ENCODE assay signal across 8 cellular contexts in genomic region chr17:48577946-48578615, GRCh38. TPM values are rescaled to one million over a fixed set of nuclear protein-coding genes. Genes with fewer than 3 reads are reported as not detected.
A peak's percentile ranks its signal among the peaks of the same experiment; 100 is the strongest.
DNase-seq lines count a peak whose midpoint lies in the region; ATAC-seq, FAIRE-seq and TF ChIP-seq lines count a peak whose summit lies in the region.

Gene HOXB4, minus strand, starts transcription at chr17:48578350. Its CDS starts 31 bp downstream, at chr17:48578319.

- intact Hi-C loops in HCT116 (cut with micrococcal nuclease), result no loop called here
- intact Hi-C loops in ovary (cut with DNase I), result no loop called here

- no peaks in the 10 kb centered on the region for H3K36me3 Mint-ChIP-seq in activated T-cell treated with anti-CD3 and anti-CD28 coated beads, Interleukin-2, amount 50 U/mL, for 4 hours (ENCODE audit: insufficient read depth)

- H3K27me3 ChIP-seq in HCT116 (ENCODE audit: insufficient read depth, low read length) (no peaks in the 10 kb centered on the region), ovary (peaks cover 8% of the 10 kb centered on the region)

- no peak for TF ChIP-seq POLR2A in HCT116 (IDR thresholded peaks at IDR 0.05; ENCODE audit: borderline replicate concordance, extremely low read depth, insufficient read depth, insufficient read length)
- TF ChIP-seq POLR2A in ovary (IDR thresholded peaks at IDR 0.05), result no peak

- DNase-seq in Caki2 (ENCODE audit: low read depth), result peak; percentile 61
- DNase-seq in HCT116 (ENCODE audit: low read depth, low spot score), result no peak
- peak; percentile 33 to 48 for DNase-seq in NOMO-1 (lab: John Stamatoyannopoulos, UW; ENCODE audit: unreplicated experiment in 2 of 2)
- peak; percentile 49 for DNase-seq in activated T-cell treated with anti-CD3 and anti-CD28 coated beads, Interleukin-2, amount 50 U/mL, for 4 hours
- peak; percentile 64 for DNase-seq in fibroblast of villous mesenchyme (ENCODE audit: low read depth)
- DNase-seq in ovary, result peak in 1 of 5 donors; percentile 32
- DNase-seq in frontal cortex (ENCODE audit: low spot score in 2 of 2), result no peak

- POLR2A ChIA-PET in HCT116 (lab: Charles Lee), result interaction anchor here (1.1 kb wide), 1 partner anchor 106 kb away, joined by 3 read pairs; no protein-coding TSS in a partner anchor

- no peaks in the 10 kb centered on the region for H3K9me3 Mint-ChIP-seq in activated T-cell treated with anti-CD3 and anti-CD28 coated beads, Interleukin-2, amount 50 U/mL, for 4 hours

- H3K36me3 ChIP-seq in HCT116 (ENCODE audit: control insufficient read depth in 1 of 2, insufficient read depth in 2 of 2, low read length in 2 of 2) (no peaks in the 10 kb centered on the region), ovary (no peaks in the 10 kb centered on the region)

- TF ChIP-seq CTCF in HCT116 (IDR thresholded peaks at IDR 0.05 in 2 of 3, conservative IDR thresholded peaks at IDR 0.05 in 1 of 3; ENCODE audit: borderline replicate concordance in 1 of 3, insufficient read depth in 1 of 3, low read depth in 2 of 3, low read length in 2 of 3) (no peak), fibroblast of villous mesenchyme (IDR thresholded peaks at IDR 0.05; ENCODE audit: insufficient read depth, low read depth, low read length) (no peak), ovary (IDR thresholded peaks at IDR 0.05) (no peak)

- peaks cover 49% of the 10 kb centered on the region for H3K27me3 Mint-ChIP-seq in activated T-cell treated with anti-CD3 and anti-CD28 coated beads, Interleukin-2, amount 50 U/mL, for 4 hours (ENCODE audit: low read depth)

- TF ChIP-seq RAD21 in HCT116 (IDR thresholded peaks at IDR 0.05; ENCODE audit: low read depth), result no peak

- H3K9me3 ChIP-seq in HCT116 (ENCODE audit: control insufficient read depth in 1 of 2, insufficient read depth in 1 of 2, low read depth in 1 of 2, low read length in 2 of 2) (no peaks in the 10 kb centered on the region), ovary (no peaks in the 10 kb centered on the region)

- H3K27ac ChIP-seq in HCT116 (ENCODE audit: low read depth, low read length), result peak within 1 kb of the TSS; percentile 91
- H3K27ac ChIP-seq in ovary, result no peak within 1 kb of the TSS

- CTCF ChIA-PET in HCT116 (lab: Charles Lee), result no interaction called here

- in situ Hi-C loops in Caki2 (cut with HindIII; ENCODE audit: low pct_unique_long_range_greater_than_20kb, low sequenced_read_pairs), result no loop called here

- peak within 1 kb of the TSS; percentile 70 for H3K9ac ChIP-seq in HCT116 (ENCODE audit: low read length)

- H2AFZ ChIP-seq in HCT116 (ENCODE audit: low read depth, low read length, poor library complexity, severe bottlenecking), result no peak within 1 kb of the TSS

- peak within 1 kb of the TSS; percentile 57 to 58 for H3K4me3 ChIP-seq in HCT116 (replicated peaks in 1 of 2; ENCODE audit: low read depth in 1 of 2, low read length in 2 of 2)
- H3K4me3 ChIP-seq in fibroblast of villous mesenchyme (ENCODE audit: low read depth, low read length), result peak within 1 kb of the TSS; percentile 51
- peak within 1 kb of the TSS; percentile 35 for H3K4me3 ChIP-seq in ovary

- RAD21 ChIA-PET in HCT116 (lab: Charles Lee; ENCODE audit: low non-redundant PET in 1 of 2, low total read pairs in 2 of 2, uncharacterized antibody in 2 of 2, unreplicated experiment in 2 of 2), result no interaction called here

- H3K4me2 ChIP-seq in HCT116 (ENCODE audit: low read length), result peak within 1 kb of the TSS; percentile 98

- H3K9me2 ChIP-seq in HCT116 (ENCODE audit: insufficient read depth), result no peaks in the 10 kb centered on the region

- H3K4me1 Mint-ChIP-seq in activated T-cell treated with anti-CD3 and anti-CD28 coated beads, Interleukin-2, amount 50 U/mL, for 4 hours (ENCODE audit: low read depth), result peaks cover 52% of the 10 kb centered on the region

- ATAC-seq in HCT116, result peak; percentile 60
- peak; percentile 70 to 74 for ATAC-seq in activated T-cell treated with anti-CD3 and anti-CD28 coated beads, Interleukin-2, amount 50 U/mL, for 4 hours
- no peak for ATAC-seq in GM18519 (IDR thresholded peaks at IDR 0.05; ENCODE audit: low FRiP score, unreplicated experiment)

- BruUV-seq in HCT116 (replicated peaks; lab: Mats Ljungman, UMichigan), result no TSS peak

- peak within 1 kb of the TSS; percentile 86 for H3K4me3 Mint-ChIP-seq in activated T-cell treated with anti-CD3 and anti-CD28 coated beads, Interleukin-2, amount 50 U/mL, for 4 hours

- H4K20me1 ChIP-seq in HCT116 (ENCODE audit: insufficient read depth), result no peaks in the 10 kb centered on the region

- no peak for FAIRE-seq in frontal cortex (lab: Jason Lieb, UNC)

- H3K4me1 ChIP-seq in HCT116 (ENCODE audit: control insufficient read depth in 1 of 2, insufficient read depth in 2 of 2, low read length in 2 of 2) (peaks cover 9 to 28% of the 10 kb centered on the region in 2 experiments), ovary (ENCODE audit: insufficient read depth) (no peaks in the 10 kb centered on the region)

- no peak for TF ChIP-seq EP300 in ovary (IDR thresholded peaks at IDR 0.05)

- WGBS in ovary, 3 donors, result 2 to 3% (median 2%) methylated on average over 26 to 58 of the region's 58 CpGs

- H3K79me2 ChIP-seq in HCT116 (ENCODE audit: insufficient read depth, low read length), result peaks cover 92% of the 10 kb centered on the region

TF ChIP-seq in HCT116, 20 proteins besides CTCF, POLR2A, EP300 and RAD21:
- TF ChIP-seq ZFX (IDR thresholded peaks at IDR 0.05) (peak; percentile 15; the same call in 1 of the 2 replicates), SIN3A (IDR thresholded peaks at IDR 0.05; ENCODE audit: low read depth) (no peak), EZH2phosphoT487 (IDR thresholded peaks at IDR 0.05; ENCODE audit: borderline replicate concordance) (no peak)
TF ChIP-seq in HCT116: peak in this region for 1.

RNA-seq across cellular contexts. Expression of gene HOXB4, which starts in this region (rescaled TPM):
- 2.6 and 2.7 TPM in 2 replicates for total RNA-seq in Caki2 (2014; rRNA removed; shearing (Covaris generic); ENCODE audit: low replicate concordance)
- total RNA-seq in HCT116 (2021; ENCODE audit: unreplicated experiment) (11.3 TPM), fibroblast of villous mesenchyme (1.7 and 1.9 TPM in 2 replicates), ovary (1 to 10 TPM in 3 of 7 donors, under 1 TPM in 4; 0.18 to 3.4 (median 0.87) TPM), frontal cortex (not detected)
- polyA plus RNA-seq in HCT116 (2012), result 3.2 and 4.2 TPM in 2 replicates
- total RNA-seq in activated T-cell treated with anti-CD3 and anti-CD28 coated beads, Interleukin-2, amount 50 U/mL, for 4 hours, result 1 to 10 TPM in 2 of 3 donors, under 1 TPM in 1; 0.94 to 1.6 (median 1.4) TPM
- 1 to 10 TPM in 1 of 2 donors, under 1 TPM in 1; 0.13 to 1.3 TPM for polyA plus RNA-seq in ovary

Comparison
In these comparisons a context has a peak if more than half of its experiments do, and no peak if none do; other contexts are left out.
1. DNase-seq: peak in Caki2 (single experiment), NOMO-1 (2 of 2), activated T-cell treated with anti-CD3 and anti-CD28 coated beads, Interleukin-2, amount 50 U/mL, for 4 hours (single experiment) and fibroblast of villous mesenchyme (single experiment); none in HCT116 (single experiment) and frontal cortex (0 of 2).
2. Peak in every context shown above with its lines, with median percentiles within 50 percentile points of each other: H3K4me3 ChIP-seq.